In genomic region chr16:28181557-28181914, GRCh38 we compare ENCODE assay signal across 9 cellular contexts. TPM values are rescaled to one million over a fixed set of nuclear protein-coding genes. Genes with fewer than 3 reads are reported as not detected.
DNase-seq lines count a peak whose midpoint lies in the region; ATAC-seq and TF ChIP-seq lines count a peak whose summit lies in the region.
"Had no signal": no experiment of that assay in that cellular context is flagged by ENCODE, and none has a peak within 500 bp of the region (broad histone marks: within the 10 kb centered on the region; RNA-seq: fewer than 3 reads in every experiment).

No MANE protein-coding gene starts in this region.

- no peak overlapping the region for H3K4me3 ChIP-seq in AG04450 (ENCODE audit: low read depth, low read length)
- H3K4me3 ChIP-seq in lower lobe of right lung, result no peak overlapping the region

- H3K27ac ChIP-seq in AG04450 (ENCODE audit: low read depth, low read length), result peak overlapping the region; percentile 65
- H3K27ac ChIP-seq in lower lobe of right lung, result no peak overlapping the region

- no peak for TF ChIP-seq CTCF in AG04450 (IDR thresholded peaks at IDR 0.05; ENCODE audit: low read depth, low read length)
- no peak for TF ChIP-seq CTCF in lower lobe of right lung (IDR thresholded peaks at IDR 0.05)

- POLR2A ChIA-PET in AG04450 (lab: Yijun Ruan, JAX), result interaction anchor here (0.6 to 1.6 kb wide), 6 partner anchors 8 to 29 kb away, joined by 3 to 29 read pairs (median 7); no protein-coding TSS in a partner anchor

- no peaks in the 10 kb centered on the region for H3K9me3 ChIP-seq in AG04450 (ENCODE audit: control insufficient read depth, insufficient read depth, low read length)
- no peaks in the 10 kb centered on the region for H3K9me3 ChIP-seq in lower lobe of right lung

- peaks cover 48% of the 10 kb centered on the region for H3K4me1 ChIP-seq in lower lobe of right lung

- no peaks in the 10 kb centered on the region for H3K27me3 ChIP-seq in AG04450 (ENCODE audit: control insufficient read depth, insufficient read depth, low read length)
- H3K27me3 ChIP-seq in lower lobe of right lung (ENCODE audit: low read depth), result no peaks in the 10 kb centered on the region

- intact Hi-C loops in lower lobe of right lung (cut with DNase I), result no loop called here

- H3K36me3 ChIP-seq in lower lobe of right lung, result peaks cover 17% of the 10 kb centered on the region

- CTCF ChIA-PET in AG04450 (lab: Charles Lee), result no interaction called here

- DNase-seq in AG04450 (ENCODE audit: low read depth, low spot score) (peak; percentile 91), HT1080 (ENCODE audit: low read depth) (peak; percentile 94), brain pericyte (ENCODE audit: low read depth, low spot score) (peak; percentile 32), lower lobe of right lung (no peak), COR-L47 (lab: John Stamatoyannopoulos, UW) (no peak), Kasumi-1 (lab: John Stamatoyannopoulos, UW) (no peak), GF-D8 (lab: John Stamatoyannopoulos, UW) (no peak), ureter (ENCODE audit: low spot score) (no peak)
- DNase-seq: glutamatergic neuron had no signal

- peak; percentile 74 to 83 for ATAC-seq in lower lobe of right lung

RNA-seq across cellular contexts. Expression of gene XPO6, which starts 30.2 kb away (rescaled TPM):
- polyA plus RNA-seq in AG04450 (2011; rRNA removed), result 207 and 212 TPM in 2 replicates
- polyA minus RNA-seq in AG04450 (2011; rRNA and poly(A)+ RNA removed), result 317 and 400 TPM in 2 replicates
- total RNA-seq in HT1080 (2014; rRNA removed; shearing (Covaris generic)), result 176 TPM in 2 replicates
- polyA plus RNA-seq in HT1080 (2015; cell fraction: cytosol; rRNA removed), result 132 and 142 TPM in 2 replicates
- polyA plus RNA-seq in HT1080 (2015; cell fraction: nucleus; rRNA removed), result 208 and 236 TPM in 2 replicates
- total RNA-seq in lower lobe of right lung (106 TPM), ureter (145 TPM)

Comparison
In these comparisons a context has a peak if more than half of its experiments do, and no peak if none do; other contexts are left out.
1. DNase-seq: peak in AG04450 (single experiment), HT1080 (single experiment) and brain pericyte (single experiment); none in lower lobe of right lung (single experiment), COR-L47 (single experiment), Kasumi-1 (0 of 2), GF-D8 (single experiment) and ureter (single experiment).